Comparison of ENCODE assay signal across 1 cellular context in the genomic region with DNA sequence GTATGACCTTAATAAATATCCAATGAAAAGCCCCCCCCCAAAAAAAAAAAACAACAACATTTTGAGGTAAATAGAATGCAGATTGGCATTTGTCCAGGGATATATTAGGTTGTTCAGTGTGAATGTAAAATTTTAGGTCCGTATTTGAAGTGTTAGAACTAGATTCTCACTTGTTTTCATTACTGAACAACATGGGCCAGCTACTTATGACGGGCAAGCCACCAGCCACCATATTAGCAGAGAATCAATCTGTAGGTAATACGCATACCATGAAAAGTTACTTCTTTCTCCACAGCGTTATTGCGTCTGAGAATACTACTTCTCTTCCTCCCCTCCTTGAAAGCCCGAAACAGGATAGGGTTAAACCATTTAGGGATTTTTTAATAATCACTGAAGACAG.
TF ChIP-seq lines count a peak whose summit lies in the region.

No MANE protein-coding gene starts in this region.

TF ChIP-seq in SK-N-SH treated with all-trans-retinoic acid at 6 μM for 48 hours, 23 proteins besides CTCF, POLR2A, EP300 and RAD21 (continued from another document):
- TF ChIP-seq, protein P1, sequence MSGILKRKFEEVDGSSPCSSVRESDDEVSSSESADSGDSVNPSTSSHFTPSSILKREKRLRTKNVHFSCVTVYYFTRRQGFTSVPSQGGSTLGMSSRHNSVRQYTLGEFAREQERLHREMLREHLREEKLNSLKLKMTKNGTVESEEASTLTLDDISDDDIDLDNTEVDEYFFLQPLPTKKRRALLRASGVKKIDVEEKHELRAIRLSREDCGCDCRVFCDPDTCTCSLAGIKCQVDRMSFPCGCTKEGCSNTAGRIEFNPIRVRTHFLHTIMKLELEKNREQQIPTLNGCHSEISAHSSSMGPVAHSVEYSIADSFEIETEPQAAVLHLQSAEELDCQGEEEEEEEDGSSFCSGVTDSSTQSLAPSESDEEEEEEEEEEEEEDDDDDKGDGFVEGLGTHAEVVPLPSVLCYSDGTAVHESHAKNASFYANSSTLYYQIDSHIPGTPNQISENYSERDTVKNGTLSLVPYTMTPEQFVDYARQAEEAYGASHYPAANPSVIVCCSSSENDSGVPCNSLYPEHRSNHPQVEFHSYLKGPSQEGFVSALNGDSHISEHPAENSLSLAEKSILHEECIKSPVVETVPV (CRISPR knock-in tag; IDR thresholded peaks at IDR 0.05), result no peak
- no peak for TF ChIP-seq TOX (CRISPR knock-in tag; IDR thresholded peaks at IDR 0.05; ENCODE audit: borderline replicate concordance)
- TF ChIP-seq ZFP30 (CRISPR knock-in tag; IDR thresholded peaks at IDR 0.05), result no peak
- TF ChIP-seq OSR1 (CRISPR knock-in tag; IDR thresholded peaks at IDR 0.05), result no peak
- TF ChIP-seq, protein P2, sequence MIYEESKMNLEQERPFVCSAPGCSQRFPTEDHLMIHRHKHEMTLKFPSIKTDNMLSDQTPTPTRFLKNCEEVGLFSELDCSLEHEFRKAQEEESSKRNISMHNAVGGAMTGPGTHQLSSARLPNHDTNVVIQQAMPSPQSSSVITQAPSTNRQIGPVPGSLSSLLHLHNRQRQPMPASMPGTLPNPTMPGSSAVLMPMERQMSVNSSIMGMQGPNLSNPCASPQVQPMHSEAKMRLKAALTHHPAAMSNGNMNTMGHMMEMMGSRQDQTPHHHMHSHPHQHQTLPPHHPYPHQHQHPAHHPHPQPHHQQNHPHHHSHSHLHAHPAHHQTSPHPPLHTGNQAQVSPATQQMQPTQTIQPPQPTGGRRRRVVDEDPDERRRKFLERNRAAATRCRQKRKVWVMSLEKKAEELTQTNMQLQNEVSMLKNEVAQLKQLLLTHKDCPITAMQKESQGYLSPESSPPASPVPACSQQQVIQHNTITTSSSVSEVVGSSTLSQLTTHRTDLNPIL (CRISPR knock-in tag; IDR thresholded peaks at IDR 0.05; ENCODE audit: low read depth), result no peak
